In genomic region chr14:51942971-51943370, GRCh38 we compare ENCODE assay signal across 23 cellular contexts. TPM values are rescaled to one million over a fixed set of nuclear protein-coding genes. Genes with fewer than 3 reads are reported as not detected.
DNase-seq lines count a peak whose midpoint lies in the region; ATAC-seq and TF ChIP-seq lines count a peak whose summit lies in the region.
"Had no signal": no experiment of that assay in that cellular context is flagged by ENCODE, and none has a peak within 500 bp of the region (broad histone marks: within the 10 kb centered on the region; RNA-seq: fewer than 3 reads in every experiment).

No MANE protein-coding gene starts in this region.

- peak; percentile 42 for ATAC-seq in activated CD4-positive, alpha-beta T cell treated with anti-CD3 and anti-CD28 coated beads for 36 hours
- ATAC-seq in activated T-cell treated with anti-CD3 and anti-CD28 coated beads, Interleukin-2, amount 50 U/mL, for 72 hours (replicated peaks in 1 of 2) = peak; percentile 46 to 71
- ATAC-seq in central memory CD8-positive, alpha-beta T cell (replicated peaks; ENCODE audit: extremely low read depth, poor library complexity, severe bottlenecking) = no peak
- ATAC-seq in natural killer cell treated with Interleukin-12 subunit alpha and Interleukin-12 subunit beta and Interleukin-15 and Interleukin-18, amount 100 ng/mL, for 72 hours = peak in 1 of 2 donors; percentile 53
- no peak for ATAC-seq in HG02970 (IDR thresholded peaks at IDR 0.05; ENCODE audit: low FRiP score, unreplicated experiment)
- ATAC-seq: K562, PC-3 had no signal

- no peak for TF ChIP-seq CTCF in mesothelial cell of epicardium (IDR thresholded peaks at IDR 0.05; ENCODE audit: unreplicated experiment)

- H3K36me3 Mint-ChIP-seq in activated CD4-positive, alpha-beta T cell treated with anti-CD3 and anti-CD28 coated beads for 36 hours (ENCODE audit: low read depth) = peaks cover 59% of the 10 kb centered on the region
- peaks cover 18 to 33% of the 10 kb centered on the region in 2 donors for H3K36me3 Mint-ChIP-seq in activated T-cell treated with anti-CD3 and anti-CD28 coated beads, Interleukin-2, amount 50 U/mL, for 72 hours (ENCODE audit: insufficient read depth in 2 of 2)
- peaks cover 10% of the 10 kb centered on the region for H3K36me3 Mint-ChIP-seq in central memory CD8-positive, alpha-beta T cell (ENCODE audit: insufficient read depth)
- peaks cover 60% of the 10 kb centered on the region for H3K36me3 Mint-ChIP-seq in natural killer cell treated with Interleukin-12 subunit alpha and Interleukin-12 subunit beta and Interleukin-15 and Interleukin-18, amount 100 ng/mL, for 72 hours
- peaks cover 15% of the 10 kb centered on the region for H3K36me3 Mint-ChIP-seq in mesothelial cell of epicardium

- peaks cover 44% of the 10 kb centered on the region for H3K4me1 Mint-ChIP-seq in activated CD4-positive, alpha-beta T cell treated with anti-CD3 and anti-CD28 coated beads for 36 hours
- H3K4me1 Mint-ChIP-seq in activated T-cell treated with anti-CD3 and anti-CD28 coated beads, Interleukin-2, amount 50 U/mL, for 72 hours (ENCODE audit: low read depth) = peaks cover 40% of the 10 kb centered on the region
- H3K4me1 Mint-ChIP-seq in central memory CD8-positive, alpha-beta T cell = peaks cover 71% of the 10 kb centered on the region
- H3K4me1 Mint-ChIP-seq in natural killer cell treated with Interleukin-12 subunit alpha and Interleukin-12 subunit beta and Interleukin-15 and Interleukin-18, amount 100 ng/mL, for 72 hours (ENCODE audit: low read depth in 2 of 2) = peaks cover 76 to 84% of the 10 kb centered on the region in 2 donors
- H3K4me1 Mint-ChIP-seq in mesothelial cell of epicardium = peaks cover 12% of the 10 kb centered on the region
- H3K4me1 Mint-ChIP-seq: CD14-positive monocyte had no signal

- H3K9me3 Mint-ChIP-seq in activated CD4-positive, alpha-beta T cell treated with anti-CD3 and anti-CD28 coated beads for 36 hours (ENCODE audit: low read depth) = peaks cover 15% of the 10 kb centered on the region
- peaks cover 8 to 13% of the 10 kb centered on the region in 2 donors for H3K9me3 Mint-ChIP-seq in activated T-cell treated with anti-CD3 and anti-CD28 coated beads, Interleukin-2, amount 50 U/mL, for 72 hours
- H3K9me3 Mint-ChIP-seq in central memory CD8-positive, alpha-beta T cell = no peaks in the 10 kb centered on the region
- peaks cover 12% of the 10 kb centered on the region for H3K9me3 Mint-ChIP-seq in natural killer cell treated with Interleukin-12 subunit alpha and Interleukin-12 subunit beta and Interleukin-15 and Interleukin-18, amount 100 ng/mL, for 72 hours
- H3K9me3 Mint-ChIP-seq in mesothelial cell of epicardium = peaks cover 34% of the 10 kb centered on the region

- no peak overlapping the region for H3K4me3 Mint-ChIP-seq in activated CD4-positive, alpha-beta T cell treated with anti-CD3 and anti-CD28 coated beads for 36 hours
- no peak overlapping the region for H3K4me3 Mint-ChIP-seq in activated T-cell treated with anti-CD3 and anti-CD28 coated beads, Interleukin-2, amount 50 U/mL, for 72 hours
- no peak overlapping the region for H3K4me3 Mint-ChIP-seq in central memory CD8-positive, alpha-beta T cell
- H3K4me3 Mint-ChIP-seq in natural killer cell treated with Interleukin-12 subunit alpha and Interleukin-12 subunit beta and Interleukin-15 and Interleukin-18, amount 100 ng/mL, for 72 hours = peak overlapping the region; percentile 23
- H3K4me3 Mint-ChIP-seq in mesothelial cell of epicardium = no peak overlapping the region
- H3K4me3 Mint-ChIP-seq: CD14-positive monocyte had no signal

- peak overlapping the region; percentile 15 for H3K27ac Mint-ChIP-seq in activated CD4-positive, alpha-beta T cell treated with anti-CD3 and anti-CD28 coated beads for 36 hours
- peak overlapping the region; percentile 68 for H3K27ac Mint-ChIP-seq in activated T-cell treated with anti-CD3 and anti-CD28 coated beads, Interleukin-2, amount 50 U/mL, for 72 hours
- H3K27ac Mint-ChIP-seq in central memory CD8-positive, alpha-beta T cell (ENCODE audit: low read depth) = peak overlapping the region; percentile 63
- peak overlapping the region; percentile 89 to 92 for H3K27ac Mint-ChIP-seq in natural killer cell treated with Interleukin-12 subunit alpha and Interleukin-12 subunit beta and Interleukin-15 and Interleukin-18, amount 100 ng/mL, for 72 hours
- no peak overlapping the region for H3K27ac Mint-ChIP-seq in mesothelial cell of epicardium

- intact Hi-C loops in activated CD4-positive, alpha-beta T cell treated with anti-CD3 and anti-CD28 coated beads for 36 hours (cut with DNase I, micrococcal nuclease) = loop anchor here in 1 of 2 experiments (5.0 kb wide), 1 partner anchor 36 kb away; no protein-coding TSS in a partner anchor

- peak; percentile 19 for DNase-seq in activated CD4-positive, alpha-beta T cell treated with anti-CD3 and anti-CD28 coated beads for 36 hours
- no peak for DNase-seq in activated CD4-positive, alpha-beta T cell treated with anti-CD3 and anti-CD28 coated beads for 48 hours
- no peak for DNase-seq in activated T-cell treated with anti-CD3 and anti-CD28 coated beads, Interleukin-2, amount 50 U/mL, for 72 hours
- DNase-seq in activated T-cell treated with anti-CD3 and anti-CD28 coated beads for 4 hours (no peak), mesothelial cell of epicardium (ENCODE audit: low spot score in 2 of 2, unreplicated experiment in 2 of 2) (no peak)
- no peak for DNase-seq in central memory CD8-positive, alpha-beta T cell (ENCODE audit: low spot score in 2 of 2)
- DNase-seq in natural killer cell treated with Interleukin-12 subunit alpha and Interleukin-12 subunit beta and Interleukin-15 and Interleukin-18, amount 100 ng/mL, for 72 hours (ENCODE audit: low spot score) = no peak
- DNase-seq: BE2C; COR-L47; GM23248; H7; MV-4-11; NCI-H1105; NCI-H146; NCI-H1930; NCI-H446 treated with DMSO at 0.1 percent for 48 hours; NCI-H526; NCI-H82; NK-92 treated with Interleukin-12 subunit alpha and Interleukin-12 subunit beta, amount 100 ng/mL, for 24 hours; PC-3 had no signal

- POLR2A ChIA-PET in activated CD4-positive, alpha-beta T cell treated with anti-CD3 and anti-CD28 coated beads for 36 hours (lab: Charles Lee) = no interaction called here

- no peaks in the 10 kb centered on the region for H3K27me3 Mint-ChIP-seq in activated CD4-positive, alpha-beta T cell treated with anti-CD3 and anti-CD28 coated beads for 36 hours
- H3K27me3 Mint-ChIP-seq in activated T-cell treated with anti-CD3 and anti-CD28 coated beads, Interleukin-2, amount 50 U/mL, for 72 hours (ENCODE audit: low read depth) = no peaks in the 10 kb centered on the region
- H3K27me3 Mint-ChIP-seq in central memory CD8-positive, alpha-beta T cell = no peaks in the 10 kb centered on the region
- H3K27me3 Mint-ChIP-seq in natural killer cell treated with Interleukin-12 subunit alpha and Interleukin-12 subunit beta and Interleukin-15 and Interleukin-18, amount 100 ng/mL, for 72 hours = no peaks in the 10 kb centered on the region
- peaks cover 3% of the 10 kb centered on the region for H3K27me3 Mint-ChIP-seq in mesothelial cell of epicardium (ENCODE audit: low read depth)

- CTCF ChIA-PET in activated CD4-positive, alpha-beta T cell treated with anti-CD3 and anti-CD28 coated beads for 36 hours (lab: Charles Lee) = no interaction called here

RNA-seq across cellular contexts. Expression of gene RTRAF, which starts 46.4 kb away (rescaled TPM):
- total RNA-seq in activated CD4-positive, alpha-beta T cell treated with anti-CD3 and anti-CD28 coated beads for 36 hours = 100 to 1,000 TPM; 232 to 254 TPM
- total RNA-seq in activated T-cell treated with anti-CD3 and anti-CD28 coated beads, Interleukin-2, amount 50 U/mL, for 72 hours = 100 to 1,000 TPM; 191 to 207 TPM
- total RNA-seq in natural killer cell treated with Interleukin-12 subunit alpha and Interleukin-12 subunit beta and Interleukin-15 and Interleukin-18, amount 100 ng/mL, for 72 hours = 100 to 1,000 TPM; 146 to 160 TPM
- total RNA-seq in mesothelial cell of epicardium = 183 to 197 TPM (median 193 TPM) in 3 replicates

Comparison
In these comparisons a context has a peak if more than half of its experiments do, and no peak if none do; other contexts are left out.
1. ATAC-seq: peak in activated CD4-positive, alpha-beta T cell treated with anti-CD3 and anti-CD28 coated beads for 36 hours (single experiment) and activated T-cell treated with anti-CD3 and anti-CD28 coated beads, Interleukin-2, amount 50 U/mL, for 72 hours (2 of 2); none in central memory CD8-positive, alpha-beta T cell (single experiment) and HG02970 (single experiment).